Comparison of ENCODE assay signal across 1 cellular context in genomic region chr11:93842034-93842433, GRCh38.
TF ChIP-seq lines count a peak whose summit lies in the region.

No MANE protein-coding gene starts in this region.

TF ChIP-seq in SK-N-SH, 30 proteins besides CTCF, POLR2A, EP300 and RAD21 (continued from another document):
- TF ChIP-seq, protein P1, sequence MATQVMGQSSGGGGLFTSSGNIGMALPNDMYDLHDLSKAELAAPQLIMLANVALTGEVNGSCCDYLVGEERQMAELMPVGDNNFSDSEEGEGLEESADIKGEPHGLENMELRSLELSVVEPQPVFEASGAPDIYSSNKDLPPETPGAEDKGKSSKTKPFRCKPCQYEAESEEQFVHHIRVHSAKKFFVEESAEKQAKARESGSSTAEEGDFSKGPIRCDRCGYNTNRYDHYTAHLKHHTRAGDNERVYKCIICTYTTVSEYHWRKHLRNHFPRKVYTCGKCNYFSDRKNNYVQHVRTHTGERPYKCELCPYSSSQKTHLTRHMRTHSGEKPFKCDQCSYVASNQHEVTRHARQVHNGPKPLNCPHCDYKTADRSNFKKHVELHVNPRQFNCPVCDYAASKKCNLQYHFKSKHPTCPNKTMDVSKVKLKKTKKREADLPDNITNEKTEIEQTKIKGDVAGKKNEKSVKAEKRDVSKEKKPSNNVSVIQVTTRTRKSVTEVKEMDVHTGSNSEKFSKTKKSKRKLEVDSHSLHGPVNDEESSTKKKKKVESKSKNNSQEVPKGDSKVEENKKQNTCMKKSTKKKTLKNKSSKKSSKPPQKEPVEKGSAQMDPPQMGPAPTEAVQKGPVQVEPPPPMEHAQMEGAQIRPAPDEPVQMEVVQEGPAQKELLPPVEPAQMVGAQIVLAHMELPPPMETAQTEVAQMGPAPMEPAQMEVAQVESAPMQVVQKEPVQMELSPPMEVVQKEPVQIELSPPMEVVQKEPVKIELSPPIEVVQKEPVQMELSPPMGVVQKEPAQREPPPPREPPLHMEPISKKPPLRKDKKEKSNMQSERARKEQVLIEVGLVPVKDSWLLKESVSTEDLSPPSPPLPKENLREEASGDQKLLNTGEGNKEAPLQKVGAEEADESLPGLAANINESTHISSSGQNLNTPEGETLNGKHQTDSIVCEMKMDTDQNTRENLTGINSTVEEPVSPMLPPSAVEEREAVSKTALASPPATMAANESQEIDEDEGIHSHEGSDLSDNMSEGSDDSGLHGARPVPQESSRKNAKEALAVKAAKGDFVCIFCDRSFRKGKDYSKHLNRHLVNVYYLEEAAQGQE (IDR thresholded peaks at IDR 0.05; ENCODE audit: low read depth, low read length): no peak
- TF ChIP-seq NFIC (IDR thresholded peaks at IDR 0.05; ENCODE audit: borderline replicate concordance) (no peak), FOXJ3 (CRISPR knock-in tag; IDR thresholded peaks at IDR 0.05) (no peak), GABPA (IDR thresholded peaks at IDR 0.05; ENCODE audit: low read depth) (no peak), RFX5 (IDR thresholded peaks at IDR 0.05; ENCODE audit: low read length) (no peak), TAF1 (IDR thresholded peaks at IDR 0.05; ENCODE audit: borderline replicate concordance, low read depth, low read length) (no peak), USF2 (IDR thresholded peaks at IDR 0.05; ENCODE audit: borderline replicate concordance, low read depth, low read length) (no peak)
